In the genomic region with DNA sequence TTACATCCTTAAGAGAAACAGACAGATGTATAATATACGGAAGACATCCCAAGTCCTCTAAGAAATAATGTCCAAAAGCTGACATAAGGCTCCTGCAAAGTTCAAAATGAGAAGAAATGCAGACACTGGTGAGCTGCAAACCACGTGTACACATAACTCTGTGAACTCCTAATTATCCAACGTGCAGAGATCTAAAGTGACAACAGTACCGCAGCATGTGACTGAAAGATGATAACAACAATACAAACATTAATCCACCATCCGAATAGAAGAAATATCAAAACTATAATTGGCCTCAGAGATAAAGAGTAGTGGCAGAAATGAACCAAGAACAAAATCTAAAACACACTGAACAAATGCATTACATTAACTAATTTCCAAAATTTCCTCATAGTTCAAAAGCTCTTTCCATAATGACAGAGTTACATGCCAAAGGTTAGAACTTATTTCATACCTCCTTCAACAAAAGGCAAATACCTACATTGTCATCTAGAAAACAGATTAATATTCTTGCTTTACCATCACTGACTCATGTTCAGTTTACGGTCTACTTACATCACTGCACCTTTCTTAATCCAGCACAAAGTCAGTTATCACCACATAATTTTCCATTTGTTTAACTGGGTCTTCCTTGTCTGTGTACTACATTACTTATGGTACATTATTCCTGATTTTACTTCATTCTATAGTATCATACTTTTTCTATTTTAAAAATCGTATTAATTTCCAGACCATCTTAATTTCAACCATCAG, we compare ENCODE assay signal across 10 cellular contexts. TPM values are rescaled to one million over a fixed set of nuclear protein-coding genes. Genes with fewer than 3 reads are reported as not detected.
A peak's percentile ranks its signal among the peaks of the same experiment; 100 is the strongest.
DNase-seq lines count a peak whose midpoint lies in the region; ATAC-seq, FAIRE-seq and TF ChIP-seq lines count a peak whose summit lies in the region.
"Had no signal": no experiment of that assay in that cellular context is flagged by ENCODE, and none has a peak within 500 bp of the region (broad histone marks: within the 10 kb centered on the region; RNA-seq: fewer than 3 reads in every experiment).

No MANE protein-coding gene starts in this region.

- FAIRE-seq in astrocyte (lab: Jason Lieb, UNC) = no peak

- H3K27me3 Mint-ChIP-seq in activated CD4-positive, alpha-beta T cell treated with anti-CD3 and anti-CD28 coated beads for 36 hours = no peaks in the 10 kb centered on the region
- H3K27me3 Mint-ChIP-seq in astrocyte (ENCODE audit: low read depth, unreplicated experiment) = no peaks in the 10 kb centered on the region
- no peaks in the 10 kb centered on the region for H3K27me3 Mint-ChIP-seq in naive thymus-derived CD8-positive, alpha-beta T cell
- H3K27me3 Mint-ChIP-seq: naive thymus-derived CD4-positive, alpha-beta T cell had no signal

- H3K4me3 ChIP-seq in HUES48 (ENCODE audit: low read depth, low read length) = peak overlapping the region; percentile 94
- H3K4me3 ChIP-seq in astrocyte (ENCODE audit: insufficient read depth, low read depth, low read length) = no peak overlapping the region

- peaks cover 54% of the 10 kb centered on the region for H3K4me1 Mint-ChIP-seq in activated CD4-positive, alpha-beta T cell treated with anti-CD3 and anti-CD28 coated beads for 36 hours
- H3K4me1 Mint-ChIP-seq in astrocyte (ENCODE audit: low read depth, unreplicated experiment) = peaks cover 33% of the 10 kb centered on the region
- H3K4me1 Mint-ChIP-seq in naive thymus-derived CD8-positive, alpha-beta T cell = peaks cover 25 to 55% (median 34%) of the 10 kb centered on the region in 4 donors

- H3K9ac ChIP-seq in HUES48 (ENCODE audit: low read depth, low read length) (no peak overlapping the region), astrocyte (ENCODE audit: low read length) (no peak overlapping the region)

- H3K36me3 Mint-ChIP-seq in activated CD4-positive, alpha-beta T cell treated with anti-CD3 and anti-CD28 coated beads for 36 hours (ENCODE audit: low read depth) = peaks cover 9% of the 10 kb centered on the region
- no peaks in the 10 kb centered on the region for H3K36me3 Mint-ChIP-seq in astrocyte (ENCODE audit: low read depth, unreplicated experiment)
- H3K36me3 Mint-ChIP-seq in naive thymus-derived CD8-positive, alpha-beta T cell = peaks cover 0 to 4% (median 0%) of the 10 kb centered on the region in 3 donors

- DNase-seq in activated CD4-positive, alpha-beta T cell treated with anti-CD3 and anti-CD28 coated beads for 36 hours = no peak
- no peak for DNase-seq in activated CD4-positive, alpha-beta T cell treated with anti-CD3 and anti-CD28 coated beads for 4 hours
- DNase-seq in astrocyte (ENCODE audit: low read depth) = no peak
- no peak for DNase-seq in naive thymus-derived CD8-positive, alpha-beta T cell
- DNase-seq in iPS-NIHi7 (ENCODE audit: extremely low spot score) = no peak
- no peak for DNase-seq in NCI-H1048 (lab: John Stamatoyannopoulos, UW)
- DNase-seq: caudate nucleus; naive thymus-derived CD4-positive, alpha-beta T cell had no signal

- no peak for TF ChIP-seq CTCF in astrocyte (IDR thresholded peaks at IDR 0.05; ENCODE audit: insufficient read depth, low read depth, low read length)

- peaks cover 73% of the 10 kb centered on the region for H3K79me2 ChIP-seq in astrocyte (ENCODE audit: insufficient read depth, low read length)

- peak overlapping the region; percentile 47 for H3K27ac Mint-ChIP-seq in activated CD4-positive, alpha-beta T cell treated with anti-CD3 and anti-CD28 coated beads for 36 hours
- H3K27ac Mint-ChIP-seq in astrocyte (ENCODE audit: unreplicated experiment) = peak overlapping the region; percentile 27
- peak overlapping the region in 4 of 10 donors; percentile 1 to 15 (median 8) for H3K27ac Mint-ChIP-seq in naive thymus-derived CD8-positive, alpha-beta T cell

- H3K9me3 ChIP-seq in HUES48 (ENCODE audit: control insufficient read depth, insufficient read depth, low read length) (no peaks in the 10 kb centered on the region), astrocyte (ENCODE audit: insufficient read depth, low read depth, low read length) (no peaks in the 10 kb centered on the region)

- peak overlapping the region; percentile 31 for H3K4me2 ChIP-seq in astrocyte (ENCODE audit: low read length)

- POLR2A ChIA-PET in activated CD4-positive, alpha-beta T cell treated with anti-CD3 and anti-CD28 coated beads for 36 hours (lab: Charles Lee) = no interaction called here
- POLR2A ChIA-PET in naive thymus-derived CD8-positive, alpha-beta T cell (lab: Charles Lee) = no interaction called here

- no peak overlapping the region for H3K27ac ChIP-seq in HUES48 (ENCODE audit: low read depth, low read length)
- no peak overlapping the region for H3K27ac ChIP-seq in astrocyte (ENCODE audit: low read depth, low read length)

- H3K4me1 ChIP-seq in HUES48 (ENCODE audit: control insufficient read depth, insufficient read depth, low read length) = peaks cover 51% of the 10 kb centered on the region
- H3K4me1 ChIP-seq in astrocyte (ENCODE audit: insufficient read depth, low read length) = peaks cover 14% of the 10 kb centered on the region

- intact Hi-C loops in activated CD4-positive, alpha-beta T cell treated with anti-CD3 and anti-CD28 coated beads for 36 hours (cut with DNase I, micrococcal nuclease) = loop anchor here (2.0 to 10.0 kb wide), 3 partner anchors 16 to 365 kb away; a partner anchor contains a TSS

- no peak overlapping the region for H2AFZ ChIP-seq in astrocyte (ENCODE audit: low read depth, low read length)

- H3K4me3 Mint-ChIP-seq in activated CD4-positive, alpha-beta T cell treated with anti-CD3 and anti-CD28 coated beads for 36 hours = no peak overlapping the region
- H3K4me3 Mint-ChIP-seq in astrocyte (ENCODE audit: unreplicated experiment) = no peak overlapping the region
- H3K4me3 Mint-ChIP-seq in naive thymus-derived CD8-positive, alpha-beta T cell = peak overlapping the region in 7 of 10 donors; percentile 4 to 44 (median 26)

- no peaks in the 10 kb centered on the region for H3K9me3 Mint-ChIP-seq in activated CD4-positive, alpha-beta T cell treated with anti-CD3 and anti-CD28 coated beads for 36 hours (ENCODE audit: low read depth)
- H3K9me3 Mint-ChIP-seq in astrocyte (ENCODE audit: unreplicated experiment) = no peaks in the 10 kb centered on the region
- H3K9me3 Mint-ChIP-seq in naive thymus-derived CD8-positive, alpha-beta T cell = no peaks in the 10 kb centered on the region
- H3K9me3 Mint-ChIP-seq: naive thymus-derived CD4-positive, alpha-beta T cell had no signal

- no peak for ATAC-seq in activated CD4-positive, alpha-beta T cell treated with anti-CD3 and anti-CD28 coated beads for 36 hours
- ATAC-seq in naive thymus-derived CD8-positive, alpha-beta T cell = no peak
- ATAC-seq in HG03342 (IDR thresholded peaks at IDR 0.05; ENCODE audit: unreplicated experiment) = no peak
- ATAC-seq: naive thymus-derived CD4-positive, alpha-beta T cell had no signal

- CTCF ChIA-PET in activated CD4-positive, alpha-beta T cell treated with anti-CD3 and anti-CD28 coated beads for 36 hours (lab: Charles Lee) = interaction anchor here (1.1 kb wide), 1 partner anchor 9 kb away, joined by 4 read pairs; no protein-coding TSS in a partner anchor

- H4K20me1 ChIP-seq in astrocyte (ENCODE audit: insufficient read depth, low read length) = peaks cover 58% of the 10 kb centered on the region

- H3K36me3 ChIP-seq in HUES48 (ENCODE audit: control insufficient read depth, insufficient read depth, low read length) (0 out of 2 replicates have a peak, but pooled peaks cover 7% of the 10 kb centered on the region), astrocyte (ENCODE audit: insufficient read depth, low read length) (no peaks in the 10 kb centered on the region)

- no peaks in the 10 kb centered on the region for H3K27me3 ChIP-seq in HUES48 (ENCODE audit: control insufficient read depth, insufficient read depth, low read length)
- H3K27me3 ChIP-seq in astrocyte (ENCODE audit: insufficient read depth, low read length) = no peaks in the 10 kb centered on the region

RNA-seq across cellular contexts. Expression of a gene that starts 2.2 kb away (rescaled TPM):
- total RNA-seq in activated CD4-positive, alpha-beta T cell treated with anti-CD3 and anti-CD28 coated beads for 36 hours = 100 to 1,000 TPM in 1 of 2 experiments, 10 to 100 TPM in 1; 95.4 to 118 TPM
- total RNA-seq in astrocyte = 66.9 and 68.9 TPM in 2 replicates
- 10 to 100 TPM; 46.2 to 47.0 TPM for total RNA-seq in naive thymus-derived CD8-positive, alpha-beta T cell
- 10 to 100 TPM; 62.1 to 84.8 (median 65.4) TPM for polyA plus RNA-seq in naive thymus-derived CD8-positive, alpha-beta T cell

RNA-seq across cellular contexts. Expression of a gene that starts 3.0 kb away (rescaled TPM):
- total RNA-seq in activated CD4-positive, alpha-beta T cell treated with anti-CD3 and anti-CD28 coated beads for 36 hours = 1 to 10 TPM; 1.2 to 1.4 TPM
- total RNA-seq in astrocyte = 34.4 and 45.0 TPM in 2 replicates
- 1 to 10 TPM; 4.1 to 4.7 TPM for total RNA-seq in naive thymus-derived CD8-positive, alpha-beta T cell
- 10 to 100 TPM in 1 of 3 donors, 1 to 10 TPM in 2; 4.7 to 16.0 (median 7.1) TPM for polyA plus RNA-seq in naive thymus-derived CD8-positive, alpha-beta T cell

Comparison
In these comparisons a context has a peak if more than half of its experiments do, and no peak if none do; other contexts are left out.
1. H3K4me3 Mint-ChIP-seq: peak in naive thymus-derived CD8-positive, alpha-beta T cell (7 of 10); none in activated CD4-positive, alpha-beta T cell treated with anti-CD3 and anti-CD28 coated beads for 36 hours (single experiment) and astrocyte (single experiment).